ENCODE assay signal across 8 cellular contexts in genomic region chr21:44817914-44818635, GRCh38. TPM values are rescaled to one million over a fixed set of nuclear protein-coding genes. Genes with fewer than 3 reads are reported as not detected.
DNase-seq lines count a peak whose midpoint lies in the region; ATAC-seq and TF ChIP-seq lines count a peak whose summit lies in the region.

SUMO3 (minus strand) TSS chr21:44818062; CDS start chr21:44817968, 94 bp downstream.

- peak within 1 kb of the TSS; percentile 66 for H3K4me3 ChIP-seq in suprapubic skin

- H3K36me3 ChIP-seq in suprapubic skin, result peaks cover 8% of the 10 kb centered on the region

- peak; percentile 59 for ATAC-seq in GM21390 (IDR thresholded peaks at IDR 0.05; ENCODE audit: unreplicated experiment)
- ATAC-seq in omental fat pad (ENCODE audit: low FRiP score), result peak; percentile 78

- peaks cover 36% of the 10 kb centered on the region for H3K4me1 ChIP-seq in suprapubic skin

- H3K27ac ChIP-seq in suprapubic skin, result peak within 1 kb of the TSS; percentile 91

- TF ChIP-seq CTCF in omental fat pad (IDR thresholded peaks at IDR 0.05) (no peak), suprapubic skin (IDR thresholded peaks at IDR 0.05) (no peak)

- H3K9me3 ChIP-seq in suprapubic skin, result peaks cover 22% of the 10 kb centered on the region

- H3K27me3 ChIP-seq in suprapubic skin, result no peaks in the 10 kb centered on the region

- TF ChIP-seq EP300 in suprapubic skin (IDR thresholded peaks at IDR 0.05), result no peak

- DNase-seq in DMS79 treated with DMSO at 0.1 percent for 48 hours (lab: John Stamatoyannopoulos, UW) (peak; percentile 46), HuH-7.5 (ENCODE audit: low spot score) (peak; percentile 90), SKM-1 (lab: John Stamatoyannopoulos, UW; ENCODE audit: unreplicated experiment) (peak; percentile 37), glomerular endothelial cell (ENCODE audit: extremely low read depth, low read depth, low spot score) (no peak), omental fat pad (ENCODE audit: low spot score) (peak; percentile 62), suprapubic skin (ENCODE audit: low spot score in 2 of 2) (peak in 1 of 2 donors; percentile 82)
- DNase-seq in activated naive CD4-positive, alpha-beta T cell treated with anti-CD3 and anti-CD28 coated beads, Interleukin-2, amount 50 U/mL, for 16 hours, result peak; percentile 85

- peak; percentile 93 to 96 for TF ChIP-seq POLR2A in suprapubic skin (IDR thresholded peaks at IDR 0.05)

- WGBS in suprapubic skin, result 0% methylated on average over 9 of the region's 108 CpGs

RNA-seq across cellular contexts. Expression of gene SUMO3, which starts in this region (rescaled TPM):
- total RNA-seq in glomerular endothelial cell (59.8 and 79.2 TPM in 2 replicates), omental fat pad (10 to 100 TPM; 55.5 to 62.9 (median 60.2) TPM), suprapubic skin (10 to 100 TPM; 30.5 to 38.3 (median 35.9) TPM)
